In the genomic region with DNA sequence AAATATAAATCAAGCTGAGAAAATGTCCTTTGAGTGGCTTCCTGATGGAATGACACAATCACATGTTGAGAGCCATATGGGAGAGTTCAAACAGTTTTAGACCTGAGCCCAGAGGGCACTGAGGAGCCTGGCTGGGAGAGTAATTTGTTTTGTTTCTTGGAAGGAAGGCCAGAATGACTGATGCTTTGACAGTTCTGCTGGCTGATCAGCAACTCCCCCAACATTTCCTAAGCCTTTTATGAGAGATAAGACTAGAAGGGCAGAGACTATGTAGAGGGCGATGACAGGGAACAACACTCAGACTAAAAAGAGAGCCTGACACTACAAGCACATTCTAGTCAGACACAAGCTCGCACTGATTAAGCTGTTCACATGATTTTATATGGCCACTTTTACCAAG, we compare ENCODE assay signal across 27 cellular contexts.
DNase-seq lines count a peak whose midpoint lies in the region; ATAC-seq and TF ChIP-seq lines count a peak whose summit lies in the region.
"Had no signal": no experiment of that assay in that cellular context is flagged by ENCODE, and none has a peak within 500 bp of the region (broad histone marks: within the 10 kb centered on the region; RNA-seq: fewer than 3 reads in every experiment).

No MANE protein-coding gene starts in this region.

- DNase-seq in Right ventricle myocardium superior (no peak), left ventricle myocardium inferior (no peak), endodermal cell (peak; percentile 44), mesendoderm (peak; percentile 42), hepatic stellate cell (ENCODE audit: low spot score) (no peak), dermis blood vessel endothelial cell (no peak), right lobe of liver (no peak), germinal center (ENCODE audit: low spot score) (no peak)
- DNase-seq: activated naive CD4-positive, alpha-beta T cell treated with anti-CD3 and anti-CD28 coated beads for 36 hours; activated T-cell treated with anti-CD3 and anti-CD28 coated beads, Interleukin-2, amount 50 U/mL, for 72 hours; adrenal gland; CD4-positive, alpha-beta memory T cell; colonic mucosa; DMS153; effector memory CD8-positive, alpha-beta T cell; HCEC 1CT; left colon; naive B cell; NCI-H1105; NCI-H2029; NCI-H345; NCI-H748 treated with DMSO at 0.1 percent for 48 hours; small intestine; stimulated activated CD4-positive, alpha-beta T cell treated with anti-CD3 and anti-CD28 coated beads, Interleukin-2, amount 100 ng/mL, for 24 hours; transverse colon had no signal

- H3K4me1 ChIP-seq in left ventricle myocardium inferior (no peaks in the 10 kb centered on the region), endodermal cell (ENCODE audit: control insufficient read depth, insufficient read depth, low read length) (no peaks in the 10 kb centered on the region), mesendoderm (ENCODE audit: control insufficient read depth, low read depth, low read length) (no peaks in the 10 kb centered on the region), right lobe of liver (no peaks in the 10 kb centered on the region)
- H3K4me1 ChIP-seq: A549, adrenal gland, colonic mucosa, transverse colon had no signal

- no peak overlapping the region for H3K23ac ChIP-seq in mesendoderm (ENCODE audit: low read length)

- no peak overlapping the region for H2AK5ac ChIP-seq in mesendoderm (ENCODE audit: low read length)

- H3K27me3 Mint-ChIP-seq in endodermal cell (ENCODE audit: insufficient read depth): no peaks in the 10 kb centered on the region
- H3K27me3 Mint-ChIP-seq: effector memory CD8-positive, alpha-beta T cell; naive B cell had no signal

- H3K36me3 Mint-ChIP-seq in endodermal cell (ENCODE audit: low read depth): no peaks in the 10 kb centered on the region
- H3K36me3 Mint-ChIP-seq: CD4-positive, alpha-beta memory T cell; naive B cell had no signal

- no peak overlapping the region for H2BK15ac ChIP-seq in mesendoderm (replicated peaks; ENCODE audit: low read depth)

- no peaks in the 10 kb centered on the region for H3K79me1 ChIP-seq in mesendoderm (ENCODE audit: low read length)

- H3K36me3 ChIP-seq in left ventricle myocardium inferior (no peaks in the 10 kb centered on the region), endodermal cell (ENCODE audit: control insufficient read depth, insufficient read depth, low read length) (no peaks in the 10 kb centered on the region), mesendoderm (ENCODE audit: control insufficient read depth, insufficient read depth, low read length) (no peaks in the 10 kb centered on the region), right lobe of liver (no peaks in the 10 kb centered on the region)
- H3K36me3 ChIP-seq: adrenal gland, colonic mucosa, transverse colon had no signal

- H3K4ac ChIP-seq in mesendoderm (ENCODE audit: low read depth, low read length): no peak overlapping the region

- TF ChIP-seq CTCF in left ventricle myocardium inferior (IDR thresholded peaks at IDR 0.05; ENCODE audit: borderline replicate concordance): no peak
- no peak for TF ChIP-seq CTCF in endodermal cell (conservative IDR thresholded peaks at IDR 0.05)
- no peak for TF ChIP-seq CTCF in right lobe of liver (IDR thresholded peaks at IDR 0.05)

- no peaks in the 10 kb centered on the region for H3K27me3 ChIP-seq in left ventricle myocardium inferior (ENCODE audit: low read depth)
- no peaks in the 10 kb centered on the region for H3K27me3 ChIP-seq in endodermal cell (ENCODE audit: control insufficient read depth, insufficient read depth, low read length, poor library complexity, severe bottlenecking)
- no peaks in the 10 kb centered on the region for H3K27me3 ChIP-seq in mesendoderm (ENCODE audit: insufficient read depth, low read length, poor library complexity)
- H3K27me3 ChIP-seq in right lobe of liver: no peaks in the 10 kb centered on the region
- H3K27me3 ChIP-seq: adrenal gland, colonic mucosa, transverse colon had no signal

- no peaks in the 10 kb centered on the region for H3K9me3 Mint-ChIP-seq in endodermal cell
- H3K9me3 Mint-ChIP-seq: activated naive CD4-positive, alpha-beta T cell treated with anti-CD3 and anti-CD28 coated beads for 36 hours; activated T-cell treated with anti-CD3 and anti-CD28 coated beads, Interleukin-2, amount 50 U/mL, for 72 hours; effector memory CD8-positive, alpha-beta T cell; naive B cell; T-helper 1 cell treated with Interleukin-12 subunit alpha and Interleukin-12 subunit beta and Interleukin-4 antibody, amounts not matched to agents 30 μg/mL and 1 μg/mL, for 36 hours had no signal

- no peak overlapping the region for H2BK5ac ChIP-seq in mesendoderm (ENCODE audit: low read length)

- H3K9me3 ChIP-seq in left ventricle myocardium inferior (replicated peaks) (no peaks in the 10 kb centered on the region), endodermal cell (ENCODE audit: control insufficient read depth, low read length) (no peaks in the 10 kb centered on the region), right lobe of liver (no peaks in the 10 kb centered on the region)
- H3K9me3 ChIP-seq: A549, adrenal gland, colonic mucosa, transverse colon had no signal

- H3K79me2 ChIP-seq in mesendoderm (ENCODE audit: control insufficient read depth, insufficient read depth, low read length): no peaks in the 10 kb centered on the region

- 50 to 94% methylated on average over 1 to 2 of the region's 2 CpGs for WGBS in endodermal cell (ENCODE audit: insufficient coverage in 1 of 2, insufficient read length in 1 of 2), 2 experiments
- no CpG with 5 or more reads among the region's 2 CpGs for WGBS in mesendoderm (ENCODE audit: extremely low coverage, insufficient coverage, low lambda C conversion rate)
- 38% methylated on average over 2 of the region's 2 CpGs for WGBS in right lobe of liver (ENCODE audit: insufficient coverage, low coverage, low lambda C conversion rate, missing lambda C conversion rate)

- H3K9ac ChIP-seq in endodermal cell (ENCODE audit: extremely low read depth, low read length, poor library complexity, severe bottlenecking) (no peak overlapping the region), mesendoderm (ENCODE audit: low read length) (no peak overlapping the region)

- intact Hi-C loops in Right ventricle myocardium superior (cut with DNase I) (no loop called here), left ventricle myocardium inferior (cut with micrococcal nuclease) (no loop called here), right lobe of liver (cut with DNase I) (no loop called here)

- H3K4me3 Mint-ChIP-seq in endodermal cell: no peak overlapping the region
- H3K4me3 Mint-ChIP-seq: activated naive CD4-positive, alpha-beta T cell treated with anti-CD3 and anti-CD28 coated beads for 36 hours; activated T-cell treated with anti-CD3 and anti-CD28 coated beads, Interleukin-2, amount 50 U/mL, for 72 hours; CD4-positive, alpha-beta memory T cell; effector memory CD8-positive, alpha-beta T cell; naive B cell; T-helper 1 cell treated with Interleukin-12 subunit alpha and Interleukin-12 subunit beta and Interleukin-4 antibody, amounts not matched to agents 30 μg/mL and 1 μg/mL, for 36 hours had no signal

- H3K18ac ChIP-seq in mesendoderm (ENCODE audit: low read length): no peak overlapping the region

- H3K27ac ChIP-seq in left ventricle myocardium inferior (replicated peaks) (no peak overlapping the region), endodermal cell (ENCODE audit: low read depth, low read length) (peak overlapping the region; percentile 32), mesendoderm (ENCODE audit: low read depth, low read length) (no peak overlapping the region), right lobe of liver (no peak overlapping the region)
- H3K27ac ChIP-seq: A549, adrenal gland, colonic mucosa, transverse colon had no signal

- TF ChIP-seq POLR2A in right lobe of liver (IDR thresholded peaks at IDR 0.05): no peak

- no peak overlapping the region for H3K27ac Mint-ChIP-seq in endodermal cell
- H3K27ac Mint-ChIP-seq: activated naive CD4-positive, alpha-beta T cell treated with anti-CD3 and anti-CD28 coated beads for 36 hours; activated T-cell treated with anti-CD3 and anti-CD28 coated beads, Interleukin-2, amount 50 U/mL, for 72 hours; CD4-positive, alpha-beta memory T cell; effector memory CD8-positive, alpha-beta T cell; naive B cell; T-helper 1 cell treated with Interleukin-12 subunit alpha and Interleukin-12 subunit beta and Interleukin-4 antibody, amounts not matched to agents 30 μg/mL and 1 μg/mL, for 36 hours had no signal

- H3K56ac ChIP-seq in mesendoderm (ENCODE audit: low read length): no peak overlapping the region

- H3K4me3 ChIP-seq in left ventricle myocardium inferior (no peak overlapping the region), endodermal cell (ENCODE audit: low read length) (no peak overlapping the region), mesendoderm (ENCODE audit: low read length) (no peak overlapping the region), right lobe of liver (no peak overlapping the region)
- H3K4me3 ChIP-seq: A549, adrenal gland, colonic mucosa, transverse colon had no signal

- no peaks in the 10 kb centered on the region for H3K4me1 Mint-ChIP-seq in endodermal cell
- H3K4me1 Mint-ChIP-seq: CD4-positive, alpha-beta memory T cell; naive B cell had no signal

- H2BK120ac ChIP-seq in mesendoderm (ENCODE audit: low read depth, low read length): no peak overlapping the region

- no peak overlapping the region for H3K4me2 ChIP-seq in mesendoderm (ENCODE audit: low read length)
- H3K4me2 ChIP-seq: A549 had no signal

- no peak overlapping the region for H4K8ac ChIP-seq in mesendoderm (ENCODE audit: low read depth, low read length)

- ATAC-seq in Right ventricle myocardium superior (ENCODE audit: poor library complexity): peak; percentile 34
- no peak for ATAC-seq in right lobe of liver
- ATAC-seq: A549; activated T-cell treated with anti-CD3 and anti-CD28 coated beads, Interleukin-2, amount 50 U/mL, for 72 hours; effector memory CD8-positive, alpha-beta T cell; left colon had no signal

- H4K5ac ChIP-seq in mesendoderm (ENCODE audit: low read length): no peak overlapping the region

Comparison
In these comparisons a context has a peak if more than half of its experiments do, and no peak if none do; other contexts are left out.
1. DNase-seq: peak in endodermal cell (single experiment) and mesendoderm (single experiment); none in Right ventricle myocardium superior (single experiment), left ventricle myocardium inferior (single experiment), hepatic stellate cell (single experiment), dermis blood vessel endothelial cell (single experiment), right lobe of liver (0 of 3) and germinal center (single experiment).